19 cellular contexts compared by ENCODE assay signal in genomic region chr12:111359914-111360276, GRCh38. TPM values are rescaled to one million over a fixed set of nuclear protein-coding genes. Genes with fewer than 3 reads are reported as not detected.
DNase-seq lines count a peak whose midpoint lies in the region; ATAC-seq and TF ChIP-seq lines count a peak whose summit lies in the region.
"Had no signal": no experiment of that assay in that cellular context is flagged by ENCODE, and none has a peak within 500 bp of the region (broad histone marks: within the 10 kb centered on the region; RNA-seq: fewer than 3 reads in every experiment).

No MANE protein-coding gene starts in this region.

- no peak overlapping the region for H3K4me3 ChIP-seq in Peyer's patch
- H3K4me3 ChIP-seq: dorsolateral prefrontal cortex, left lung, sigmoid colon, thoracic aorta had no signal

- no peak overlapping the region for H3K27ac ChIP-seq in Peyer's patch
- H3K27ac ChIP-seq: dorsolateral prefrontal cortex, foreskin keratinocyte, left lung, sigmoid colon, thoracic aorta had no signal

- intact Hi-C loops in CD14-positive monocyte (cut with micrococcal nuclease) (no loop called here), activated B cell treated with CpG ODN at 0.5 μM for 24 hours (cut with micrococcal nuclease) (loop anchor here (5.0 kb wide), 1 partner anchor 1078 kb away; the partner anchor contains the start of gene ATP2A2)

- H3K36me3 ChIP-seq in Peyer's patch: peaks cover 0 to 23% (median 0%) of the 10 kb centered on the region in 3 donors

- H3K27me3 ChIP-seq in Peyer's patch: no peaks in the 10 kb centered on the region
- H3K27me3 ChIP-seq: dorsolateral prefrontal cortex, foreskin keratinocyte, left lung, sigmoid colon had no signal

- peaks cover 5 to 9% (median 6%) of the 10 kb centered on the region in 3 donors for H3K27me3 Mint-ChIP-seq in CD14-positive monocyte (ENCODE audit: low read depth in 3 of 3)
- no peaks in the 10 kb centered on the region for H3K27me3 Mint-ChIP-seq in activated B cell treated with CpG ODN at 0.5 μM for 24 hours
- H3K27me3 Mint-ChIP-seq in neural crest cell (ENCODE audit: low read depth): no peaks in the 10 kb centered on the region

- CTCF ChIA-PET in activated B cell treated with CpG ODN at 0.5 μM for 24 hours (lab: Charles Lee): interaction anchor here (2.1 kb wide), 1 partner anchor 37 kb away, joined by 8 read pairs; no protein-coding TSS in a partner anchor

- no peaks in the 10 kb centered on the region for H3K9me3 ChIP-seq in Peyer's patch
- H3K9me3 ChIP-seq: left lung, sigmoid colon, thoracic aorta had no signal

- H3K4me1 Mint-ChIP-seq in CD14-positive monocyte: peaks cover 33% of the 10 kb centered on the region
- H3K4me1 Mint-ChIP-seq in activated B cell treated with CpG ODN at 0.5 μM for 24 hours: peaks cover 74% of the 10 kb centered on the region
- H3K4me1 Mint-ChIP-seq in neural crest cell: no peaks in the 10 kb centered on the region

- TF ChIP-seq CTCF in CD14-positive monocyte (IDR thresholded peaks at IDR 0.05) (no peak), activated B cell treated with CpG ODN at 0.5 μM for 24 hours (IDR thresholded peaks at IDR 0.05) (no peak), neural crest cell (conservative IDR thresholded peaks at IDR 0.05) (no peak), Peyer's patch (IDR thresholded peaks at IDR 0.05) (no peak)

- ATAC-seq in activated B cell treated with CpG ODN at 0.5 μM for 24 hours (ENCODE audit: low read depth): no peak
- no peak for ATAC-seq in GM18520 (IDR thresholded peaks at IDR 0.05; ENCODE audit: unreplicated experiment)
- ATAC-seq: foreskin keratinocyte had no signal

- peaks cover 0 to 7% (median 0%) of the 10 kb centered on the region in 4 donors for H3K4me1 ChIP-seq in Peyer's patch
- H3K4me1 ChIP-seq: foreskin keratinocyte, sigmoid colon had no signal

- DNase-seq in CD14-positive monocyte (ENCODE audit: low spot score) (no peak), activated B cell treated with CpG ODN at 0.5 μM for 24 hours (no peak), ecto neural progenitor cell (ENCODE audit: low spot score) (peak; percentile 39), neural crest cell (ENCODE audit: low read depth, low spot score) (no peak), Ammon's horn (ENCODE audit: low spot score) (no peak), Peyer's patch (no peak)
- DNase-seq: activated gamma-delta T cell treated with Interleukin-2 at 50 U/mL for 16 hours; central memory CD4-positive, alpha-beta T cell; dorsolateral prefrontal cortex; foreskin keratinocyte; H7; left lung; NCI-H1092; NCI-H2029; NCI-H345; NCI-H774; sigmoid colon had no signal

- POLR2A ChIA-PET in activated B cell treated with CpG ODN at 0.5 μM for 24 hours (lab: Charles Lee): interaction anchor here (1.1 kb wide), 1 partner anchor 8 kb away, joined by 3 read pairs; the partner anchor contains the start of gene PHETA1

- H3K4me3 Mint-ChIP-seq in CD14-positive monocyte (peak overlapping the region; percentile 13 to 80), activated B cell treated with CpG ODN at 0.5 μM for 24 hours (peak overlapping the region; percentile 76), neural crest cell (no peak overlapping the region)

- H3K36me3 Mint-ChIP-seq in CD14-positive monocyte: peaks cover 27 to 35% of the 10 kb centered on the region in 2 donors
- H3K36me3 Mint-ChIP-seq in activated B cell treated with CpG ODN at 0.5 μM for 24 hours (ENCODE audit: low read depth): peaks cover 2% of the 10 kb centered on the region
- H3K36me3 Mint-ChIP-seq in neural crest cell (ENCODE audit: low read depth): no peaks in the 10 kb centered on the region

- H3K27ac Mint-ChIP-seq in CD14-positive monocyte (peak overlapping the region in 4 of 7 donors; percentile 13 to 81 (median 48)), activated B cell treated with CpG ODN at 0.5 μM for 24 hours (peak overlapping the region; percentile 21), neural crest cell (ENCODE audit: unreplicated experiment) (peak overlapping the region; percentile 53)

- H3K9me3 Mint-ChIP-seq in CD14-positive monocyte: peaks cover 0 to 2% (median 0%) of the 10 kb centered on the region in 7 donors
- H3K9me3 Mint-ChIP-seq in activated B cell treated with CpG ODN at 0.5 μM for 24 hours: no peaks in the 10 kb centered on the region
- no peaks in the 10 kb centered on the region for H3K9me3 Mint-ChIP-seq in neural crest cell

- TF ChIP-seq POLR2A in Peyer's patch (IDR thresholded peaks at IDR 0.05): no peak

RNA-seq across cellular contexts. Expression of gene PHETA1, which starts 9.0 kb away (rescaled TPM):
- polyA plus RNA-seq in CD14-positive monocyte: 1 to 10 TPM; 3.4 to 4.9 TPM
- 1.6 and 2.0 TPM in 2 replicates for total RNA-seq in activated B cell treated with CpG ODN at 0.5 μM for 24 hours
- 34.2 and 34.8 TPM in 2 replicates for total RNA-seq in neural crest cell
- 10 to 100 TPM; 43.2 to 64.6 (median 51.0) TPM for total RNA-seq in Peyer's patch

RNA-seq across cellular contexts. Expression of gene SH2B3, which starts 45.8 kb away (rescaled TPM):
- 10 to 100 TPM; 15.2 to 33.5 TPM for polyA plus RNA-seq in CD14-positive monocyte
- total RNA-seq in activated B cell treated with CpG ODN at 0.5 μM for 24 hours: 46.7 and 50.7 TPM in 2 replicates
- 11.3 and 11.8 TPM in 2 replicates for total RNA-seq in neural crest cell
- total RNA-seq in Peyer's patch: 10 to 100 TPM in 2 of 4 donors, 1 to 10 TPM in 2; 4.4 to 37.1 (median 8.4) TPM

Comparison
In these comparisons a context has a peak if more than half of its experiments do, and no peak if none do; other contexts are left out.
1. RNA of gene PHETA1, which starts 9.0 kb away (total RNA-seq): 43.2 to 64.6 TPM in Peyer's patch and 34.2 to 34.8 TPM in neural crest cell; 1.6 to 2.0 TPM in activated B cell treated with CpG ODN at 0.5 μM for 24 hours; every median in the first group is over 10 times any median in the second.
2. Peak in every context shown above with its lines, with median percentiles within 50 percentile points of each other: H3K27ac Mint-ChIP-seq.